In the genomic region with DNA sequence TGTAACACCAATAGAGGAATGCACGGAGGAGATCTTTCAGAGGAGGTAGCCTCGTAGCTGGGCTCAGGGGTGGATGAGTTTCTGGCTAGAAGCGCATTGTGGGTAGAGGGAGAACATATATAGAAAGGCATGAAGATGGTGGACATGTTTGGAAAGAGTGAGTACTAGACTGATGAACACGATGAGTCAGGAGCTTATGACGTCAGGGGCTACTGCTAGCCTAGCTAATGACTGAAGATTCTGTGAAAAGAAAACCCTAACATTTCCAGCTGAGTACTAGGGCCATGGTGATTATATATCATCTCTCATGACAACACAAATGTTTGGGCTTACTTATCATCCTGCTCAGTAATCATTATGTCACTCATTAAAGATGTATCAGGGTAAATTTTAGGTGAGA, we compare ENCODE assay signal across 1 cellular context.
TF ChIP-seq lines count a peak whose summit lies in the region.

No MANE protein-coding gene starts in this region.

TF ChIP-seq in GM12878, 131 proteins besides CTCF, POLR2A, EP300 and RAD21:
- no peak for TF ChIP-seq MTA3 (IDR thresholded peaks at IDR 0.05; ENCODE audit: borderline replicate concordance, low read length)
- no peak for TF ChIP-seq SP1 (IDR thresholded peaks at IDR 0.05; ENCODE audit: low read depth, low read length)
- no peak for TF ChIP-seq SPI1 (IDR thresholded peaks at IDR 0.05; ENCODE audit: borderline replicate concordance, insufficient read depth, low read depth, low read length)
- no peak for TF ChIP-seq POLR2AphosphoS2 (IDR thresholded peaks at IDR 0.05; ENCODE audit: low read depth, low read length)
- no peak for TF ChIP-seq RCOR1 (conservative IDR thresholded peaks at IDR 0.05; ENCODE audit: low read depth, low read length)
